ENCODE assay signal across 26 cellular contexts in genomic region chr7:13288516-13288915, GRCh38.
"Had no signal": no experiment of that assay in that cellular context is flagged by ENCODE, and none has a peak within 500 bp of the region (broad histone marks: within the 10 kb centered on the region; RNA-seq: fewer than 3 reads in every experiment).

No MANE protein-coding gene starts in this region.

- H3K4me3 ChIP-seq: breast epithelium, colonic mucosa, dorsolateral prefrontal cortex, esophagus muscularis mucosa, lung, sigmoid colon, smooth muscle cell, thoracic aorta, vagina had no signal

- H3K9me3 ChIP-seq: breast epithelium, colonic mucosa, esophagus muscularis mucosa, sigmoid colon, thoracic aorta, vagina had no signal

- DNase-seq: activated CD8-positive, alpha-beta memory T cell treated with anti-CD3 and anti-CD28 coated beads for 24 hours; activated CD8-positive, alpha-beta memory T cell treated with anti-CD3 and anti-CD28 coated beads, Interleukin-2, amount 50 U/mL, for 4 hours; activated naive CD4-positive, alpha-beta T cell; activated naive CD8-positive, alpha-beta T cell treated with anti-CD3 and anti-CD28 coated beads for 36 hours; activated T-cell treated with anti-CD3 and anti-CD28 coated beads, Interleukin-2, amount 50 U/mL, for 24 hours; amniotic stem cell; colonic mucosa; dorsolateral prefrontal cortex; effector memory CD8-positive, alpha-beta T cell; naive thymus-derived CD4-positive, alpha-beta T cell; sigmoid colon; stimulated activated CD4-positive, alpha-beta T cell treated with anti-CD3 and anti-CD28 coated beads, Interleukin-2, amount 100 ng/mL, for 48 hours; stimulated activated CD8-positive, alpha-beta memory T cell treated with anti-CD3 and anti-CD28 coated beads, Interleukin-4, amount 100 ng/mL, for 48 hours; stimulated activated naive CD4-positive, alpha-beta T cell; T-helper 9 cell had no signal

- FAIRE-seq: endothelial cell of umbilical vein had no signal

- H3K4me1 ChIP-seq: breast epithelium, colonic mucosa, sigmoid colon, vagina had no signal

- ATAC-seq: effector memory CD8-positive, alpha-beta T cell; left lobe of liver; naive thymus-derived CD4-positive, alpha-beta T cell; WTC11 had no signal

- H3K4me2 ChIP-seq: smooth muscle cell had no signal

- H3K27me3 Mint-ChIP-seq: effector memory CD8-positive, alpha-beta T cell had no signal

- H3K27ac ChIP-seq: breast epithelium, colonic mucosa, dorsolateral prefrontal cortex, esophagus muscularis mucosa, sigmoid colon, thoracic aorta, vagina had no signal

- H3K27ac Mint-ChIP-seq: activated naive CD8-positive, alpha-beta T cell treated with anti-CD3 and anti-CD28 coated beads for 36 hours; activated T-cell treated with anti-CD3 and anti-CD28 coated beads, Interleukin-2, amount 50 U/mL, for 24 hours; activated T-helper 2 cell treated with anti-CD3 and anti-CD28 coated beads, Interferon-gamma antibody, Interleukin-2, Interleukin-4, amounts not matched to agents 10 μg/mL and 5 μg/mL and 100 μg/mL, durations not matched to agents 14 hours and 24 hours and 36 hours; effector memory CD8-positive, alpha-beta T cell; naive thymus-derived CD4-positive, alpha-beta T cell; type B pancreatic cell; WTC11 had no signal

- H3K4me3 Mint-ChIP-seq: activated naive CD8-positive, alpha-beta T cell treated with anti-CD3 and anti-CD28 coated beads for 36 hours; activated T-cell treated with anti-CD3 and anti-CD28 coated beads, Interleukin-2, amount 50 U/mL, for 24 hours; effector memory CD8-positive, alpha-beta T cell; naive thymus-derived CD4-positive, alpha-beta T cell; type B pancreatic cell; WTC11 had no signal

- H3K36me3 Mint-ChIP-seq: activated naive CD8-positive, alpha-beta T cell treated with anti-CD3 and anti-CD28 coated beads for 36 hours; naive thymus-derived CD4-positive, alpha-beta T cell; type B pancreatic cell; WTC11 had no signal

- H3K27me3 ChIP-seq: breast epithelium, colonic mucosa, dorsolateral prefrontal cortex, esophagus muscularis mucosa, sigmoid colon, vagina had no signal

- H3K4me1 Mint-ChIP-seq: activated naive CD8-positive, alpha-beta T cell treated with anti-CD3 and anti-CD28 coated beads for 36 hours; naive thymus-derived CD4-positive, alpha-beta T cell had no signal

- H3K9me3 Mint-ChIP-seq: activated naive CD8-positive, alpha-beta T cell treated with anti-CD3 and anti-CD28 coated beads for 36 hours; activated T-cell treated with anti-CD3 and anti-CD28 coated beads, Interleukin-2, amount 50 U/mL, for 24 hours; activated T-helper 2 cell treated with anti-CD3 and anti-CD28 coated beads, Interferon-gamma antibody, Interleukin-2, Interleukin-4, amounts not matched to agents 10 μg/mL and 5 μg/mL and 100 μg/mL, durations not matched to agents 14 hours and 24 hours and 36 hours; effector memory CD8-positive, alpha-beta T cell; naive thymus-derived CD4-positive, alpha-beta T cell; WTC11 had no signal

- H3K36me3 ChIP-seq: breast epithelium, colonic mucosa, esophagus muscularis mucosa, sigmoid colon, thoracic aorta, vagina had no signal
